In genomic region chr2:160271166-160272086, GRCh38 we compare ENCODE assay signal across 8 cellular contexts.
DNase-seq lines count a peak whose midpoint lies in the region; ATAC-seq and TF ChIP-seq lines count a peak whose summit lies in the region.

No MANE protein-coding gene starts in this region.

- H2AFZ ChIP-seq in ACC112 (ENCODE audit: low read length, unreplicated experiment) = no peak overlapping the region

- H3K36me3 Mint-ChIP-seq in nephron progenitor cell (ENCODE audit: low read depth) = peaks cover 42% of the 10 kb centered on the region

- peak overlapping the region; percentile 89 for H3K27ac ChIP-seq in ACC112 (ENCODE audit: low read depth, low read length)
- H3K27ac ChIP-seq in SJSA1 = peak overlapping the region; percentile 93

- H3K27me3 Mint-ChIP-seq in nephron progenitor cell (ENCODE audit: low read depth, poor library complexity) = no peaks in the 10 kb centered on the region

- H3K36me3 ChIP-seq in ACC112 (ENCODE audit: insufficient read depth, low read length) (peaks cover 32% of the 10 kb centered on the region), SJSA1 (peaks cover 34% of the 10 kb centered on the region)

- intact Hi-C loops in Right ventricle myocardium superior (cut with DNase I) = no loop called here

- H3K27me3 ChIP-seq in ACC112 (ENCODE audit: insufficient read depth, low read length) (no peaks in the 10 kb centered on the region), SJSA1 (replicated peaks) (no peaks in the 10 kb centered on the region)

- peak overlapping the region; percentile 98 for H3K27ac Mint-ChIP-seq in nephron progenitor cell

- H3K4me1 ChIP-seq in ACC112 (ENCODE audit: control insufficient read depth, insufficient read depth, low read length, unreplicated experiment) (peaks cover 34% of the 10 kb centered on the region), SJSA1 (replicated peaks) (peaks cover 26% of the 10 kb centered on the region)

- ATAC-seq in Right ventricle myocardium superior (ENCODE audit: poor library complexity) = peak; percentile 26

- TF ChIP-seq CTCF in nephron progenitor cell (IDR thresholded peaks at IDR 0.05) = no peak

- H3K4me3 ChIP-seq in ACC112 (ENCODE audit: low read depth, low read length) (peak overlapping the region; percentile 66; the same call in 1 of the 2 replicates), SJSA1 (no peak overlapping the region)

- peaks cover 2% of the 10 kb centered on the region for H3K79me2 ChIP-seq in ACC112 (ENCODE audit: control insufficient read depth, insufficient read depth, low read length, unreplicated experiment)

- peaks cover 63% of the 10 kb centered on the region for H3K4me1 Mint-ChIP-seq in nephron progenitor cell

- H3K9me3 ChIP-seq in SJSA1 (replicated peaks) = no peaks in the 10 kb centered on the region

- DNase-seq in SJSA1 (ENCODE audit: low read depth in 1 of 2, low spot score in 2 of 2) (no peak), Right ventricle myocardium superior (peak; percentile 41), nephron progenitor cell (no peak), SW 1271 (lab: John Stamatoyannopoulos, UW) (no peak), ecto neural progenitor cell (ENCODE audit: low spot score) (no peak), NCI-H1105 treated with DMSO at 0.1 percent for 48 hours (lab: John Stamatoyannopoulos, UW) (no peak)
- DNase-seq in effector CD4-positive, alpha-beta T cell = no peak

- peak overlapping the region; percentile 82 for H3K4me3 Mint-ChIP-seq in nephron progenitor cell

- H3K9me3 Mint-ChIP-seq in nephron progenitor cell = no peaks in the 10 kb centered on the region
